8 cellular contexts compared by ENCODE assay signal in the genomic region with DNA sequence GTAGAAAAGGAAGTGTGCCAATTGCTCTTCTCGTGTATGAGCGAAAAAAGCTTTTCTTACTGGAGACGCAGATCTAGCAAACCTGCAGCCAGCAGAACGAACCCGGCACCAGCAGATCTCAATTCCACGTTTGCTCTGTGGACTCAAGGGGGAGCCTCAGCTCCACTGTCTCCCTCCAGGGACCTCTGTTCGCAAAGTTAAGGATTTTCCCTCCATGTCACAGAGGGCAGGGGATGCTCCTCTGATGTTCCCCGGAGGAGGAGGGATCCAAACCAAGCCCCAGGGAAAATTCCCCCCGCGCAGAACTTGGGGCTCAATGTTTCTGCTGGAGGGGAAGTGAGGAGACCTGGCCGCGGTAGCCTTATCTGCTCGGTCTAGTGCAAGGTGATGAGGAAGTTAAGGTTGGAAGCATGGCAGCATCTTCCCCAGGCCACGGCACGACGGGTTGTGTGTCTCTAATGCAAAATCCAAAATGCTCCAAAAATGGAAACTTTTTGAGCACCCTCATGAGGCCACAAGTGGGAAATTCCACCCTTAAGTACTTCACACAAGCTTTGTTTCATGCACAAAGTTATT. TPM values are rescaled to one million over a fixed set of nuclear protein-coding genes. Genes with fewer than 3 reads are reported as not detected.
DNase-seq lines count a peak whose midpoint lies in the region; ATAC-seq and TF ChIP-seq lines count a peak whose summit lies in the region.

No MANE protein-coding gene starts in this region.

- intact Hi-C loops in PC-3 (cut with micrococcal nuclease) = no loop called here
- intact Hi-C loops in posterior cingulate gyrus (cut with DNase I) = loop anchor here (2.0 to 10.0 kb wide), 3 partner anchors 47 to 141 kb away; no protein-coding TSS in a partner anchor

- no peaks in the 10 kb centered on the region for H3K9me3 ChIP-seq in PC-3 (ENCODE audit: low read length)

- H3K27ac ChIP-seq in PC-3 (ENCODE audit: low read length) = no peak overlapping the region

- peaks cover 14% of the 10 kb centered on the region for H3K4me1 ChIP-seq in PC-3 (ENCODE audit: insufficient read depth, low read length)

- CTCF ChIA-PET in PC-3 (lab: Charles Lee) = no interaction called here

- 0 out of 2 replicates have a peak, but pooled peaks cover 6% of the 10 kb centered on the region for H3K79me2 ChIP-seq in PC-3 (ENCODE audit: low read length)

- no peaks in the 10 kb centered on the region for H3K27me3 ChIP-seq in PC-3 (ENCODE audit: low read length)

- H3K4me3 ChIP-seq in PC-3 (ENCODE audit: low read length) (no peak overlapping the region), fibroblast of the aortic adventitia (ENCODE audit: low read depth, low read length) (no peak overlapping the region)

- peak; percentile 46; the same call in 1 of the 2 replicates for TF ChIP-seq CTCF in PC-3 (conservative IDR thresholded peaks at IDR 0.05; ENCODE audit: low read depth, low read length)
- peak; percentile 76 for TF ChIP-seq CTCF in fibroblast of the aortic adventitia (IDR thresholded peaks at IDR 0.05; ENCODE audit: insufficient read depth, low read length)

- DNase-seq in GDM1 (lab: John Stamatoyannopoulos, UW) (peak; percentile 9), PC-3 (no peak), fibroblast of the aortic adventitia (ENCODE audit: low read depth) (peak; percentile 70), posterior cingulate gyrus (peak; percentile 43 to 94 (median 61)), H4 (ENCODE audit: low spot score) (no peak), NCI-H2107 treated with DMSO at 0.1 percent for 48 hours (lab: John Stamatoyannopoulos, UW; ENCODE audit: unreplicated experiment) (no peak), NCI-H748 treated with DMSO at 0.1 percent for 48 hours (lab: John Stamatoyannopoulos, UW) (no peak)

- POLR2A ChIA-PET in PC-3 (lab: Charles Lee; ENCODE audit: unreplicated experiment) = no interaction called here

- ATAC-seq in PC-3 = no peak
- no peak for ATAC-seq in HG03196 (IDR thresholded peaks at IDR 0.05; ENCODE audit: unreplicated experiment)

- no peaks in the 10 kb centered on the region for H3F3A ChIP-seq in PC-3 (ENCODE audit: low read length, unreplicated experiment)

- H3K4me2 ChIP-seq in PC-3 (ENCODE audit: low read length) = no peak overlapping the region

- no peaks in the 10 kb centered on the region for H3K9me2 ChIP-seq in PC-3 (replicated peaks; ENCODE audit: low read length)

- no peaks in the 10 kb centered on the region for H3K36me3 ChIP-seq in PC-3 (ENCODE audit: low read depth, low read length)

- no peaks in the 10 kb centered on the region for H4K20me1 ChIP-seq in PC-3 (ENCODE audit: low read length)

- no TSS peak for BruUV-seq in PC-3 (replicated peaks; lab: Mats Ljungman, UMichigan)

- H3K9ac ChIP-seq in PC-3 (ENCODE audit: low read length) = no peak overlapping the region

- H2AFZ ChIP-seq in PC-3 (ENCODE audit: low read length) = no peak overlapping the region

RNA-seq across cellular contexts. Expression of a gene that starts 9.0 kb away (rescaled TPM):
- total RNA-seq in PC-3 (2014; rRNA removed) (9.7 and 24.7 TPM in 2 replicates), fibroblast of the aortic adventitia (ENCODE audit: low replicate concordance) (14.0 and 210 TPM in 2 replicates)
- total RNA-seq in H4 (2014; rRNA removed; shearing (Covaris generic)) = 13.5 and 17.2 TPM in 2 replicates

RNA-seq across cellular contexts. Expression of a gene that starts 12.4 kb away (rescaled TPM):
- total RNA-seq in PC-3 (2014; rRNA removed) = 65.2 and 76.3 TPM in 2 replicates
- 22.3 and 44.9 TPM in 2 replicates for total RNA-seq in fibroblast of the aortic adventitia (ENCODE audit: low replicate concordance)
- total RNA-seq in H4 (2014; rRNA removed; shearing (Covaris generic)) = 31.7 and 41.5 TPM in 2 replicates

RNA-seq across cellular contexts. Expression of a gene that starts 48.2 kb away (rescaled TPM):
- total RNA-seq in PC-3 (2014; rRNA removed) (4.8 and 7.7 TPM in 2 replicates), fibroblast of the aortic adventitia (ENCODE audit: low replicate concordance) (0.72 and 2.3 TPM in 2 replicates)
- total RNA-seq in H4 (2014; rRNA removed; shearing (Covaris generic)) = 11.0 and 14.7 TPM in 2 replicates

Comparison
In these comparisons a context has a peak if more than half of its experiments do, and no peak if none do; other contexts are left out.
1. DNase-seq: peak in GDM1 (single experiment), fibroblast of the aortic adventitia (single experiment) and posterior cingulate gyrus (10 of 10); none in PC-3 (single experiment), H4 (single experiment), NCI-H2107 treated with DMSO at 0.1 percent for 48 hours (single experiment) and NCI-H748 treated with DMSO at 0.1 percent for 48 hours (single experiment).